ENCODE assay signal across 9 cellular contexts in the genomic region with DNA sequence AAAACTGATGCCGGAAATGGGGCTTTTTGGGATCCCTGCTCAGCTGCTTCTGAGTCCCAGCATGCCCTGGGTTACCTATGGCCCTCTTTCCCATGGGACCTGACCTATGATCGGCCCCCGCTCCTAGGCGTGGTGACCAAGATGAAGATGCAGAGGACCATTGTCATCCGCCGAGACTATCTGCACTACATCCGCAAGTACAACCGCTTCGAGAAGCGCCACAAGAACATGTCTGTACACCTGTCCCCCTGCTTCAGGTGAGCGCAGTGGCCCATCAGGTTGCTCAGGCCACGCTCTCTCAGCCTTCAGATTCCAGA. TPM values are rescaled to one million over a fixed set of nuclear protein-coding genes. Genes with fewer than 3 reads are reported as not detected.
DNase-seq lines count a peak whose midpoint lies in the region; ATAC-seq, FAIRE-seq and TF ChIP-seq lines count a peak whose summit lies in the region.
"Had no signal": no experiment of that assay in that cellular context is flagged by ENCODE, and none has a peak within 500 bp of the region (broad histone marks: within the 10 kb centered on the region; RNA-seq: fewer than 3 reads in every experiment).

No MANE protein-coding gene starts in this region.

- no peak for ATAC-seq in HG02870 (IDR thresholded peaks at IDR 0.05; ENCODE audit: unreplicated experiment)
- ATAC-seq: foreskin keratinocyte had no signal

- H3K36me3 ChIP-seq in keratinocyte (ENCODE audit: control insufficient read depth in 2 of 2, extremely low read depth in 1 of 2, insufficient read depth in 2 of 2, low read length in 2 of 2) (peaks cover 25 to 36% of the 10 kb centered on the region in 2 experiments), thyroid gland (peaks cover 33 to 34% of the 10 kb centered on the region in 2 donors), tibial artery (peaks cover 24 to 41% (median 36%) of the 10 kb centered on the region in 3 donors)

- peaks cover 49% of the 10 kb centered on the region for H3K36me3 Mint-ChIP-seq in activated T-cell treated with anti-CD3 and anti-CD28 coated beads, Interleukin-2, amount 50 U/mL, for 24 hours (ENCODE audit: low read depth)

- H3K9me3 ChIP-seq in keratinocyte (ENCODE audit: control insufficient read depth, low read depth, low read length) (no peaks in the 10 kb centered on the region), thyroid gland (no peaks in the 10 kb centered on the region), tibial artery (no peaks in the 10 kb centered on the region)

- H3K27me3 Mint-ChIP-seq in activated T-cell treated with anti-CD3 and anti-CD28 coated beads, Interleukin-2, amount 50 U/mL, for 24 hours = no peaks in the 10 kb centered on the region

- H3K4me3 ChIP-seq in keratinocyte (ENCODE audit: control insufficient read depth in 2 of 3, extremely low read depth in 1 of 3, insufficient read depth in 2 of 3, low read depth in 1 of 3, low read length in 3 of 3) (peak overlapping the region; percentile 86 to 99 (median 86)), thyroid gland (replicated peaks in 1 of 3) (peak overlapping the region in 1 of 3 donors; percentile 79), tibial artery (peak overlapping the region in 1 of 2 donors; percentile 80)

- H3K9me1 ChIP-seq in keratinocyte (ENCODE audit: control insufficient read depth, extremely low read depth, insufficient read depth, low read length) = peaks cover 4% of the 10 kb centered on the region

- peak overlapping the region; percentile 97 for H3K4me2 ChIP-seq in keratinocyte (ENCODE audit: control insufficient read depth, extremely low read depth, insufficient read depth, low read depth, low read length)

- intact Hi-C loops in thyroid gland (cut with DNase I) (no loop called here), tibial artery (cut with DNase I; ENCODE audit: low total_unique reads) (loop anchor here (10.0 kb wide), 1 partner anchor 177 kb away; a partner anchor contains a TSS)

- dilution Hi-C loops in keratinocyte (cut with MboI; ENCODE audit: extremely low pct_ligation_motif_present, low sequenced_read_pairs) = no loop called here

- H3K4me3 Mint-ChIP-seq in activated T-cell treated with anti-CD3 and anti-CD28 coated beads, Interleukin-2, amount 50 U/mL, for 24 hours = peak overlapping the region; percentile 98

- H3K27ac ChIP-seq in keratinocyte (ENCODE audit: control insufficient read depth, insufficient read depth, low read length) (peak overlapping the region; percentile 95), thyroid gland (peak overlapping the region in 2 of 3 donors; percentile 89 to 94), tibial artery (peak overlapping the region in 1 of 2 donors; percentile 92)

- no peak for FAIRE-seq in keratinocyte (lab: Jason Lieb, UNC)

- DNase-seq in activated T-cell treated with anti-CD3 and anti-CD28 coated beads, Interleukin-2, amount 50 U/mL, for 24 hours = no peak
- no peak for DNase-seq in activated T-cell treated with anti-CD3 and anti-CD28 coated beads, Interleukin-2, amount 50 U/mL, for 1 hour
- peak; percentile 13 for DNase-seq in activated naive CD4-positive, alpha-beta T cell treated with anti-CD3 and anti-CD28 coated beads, Interleukin-2, amount 50 U/mL, for 16 hours
- DNase-seq in keratinocyte (ENCODE audit: low read depth, low spot score) (no peak), thyroid gland (no peak), tibial artery (no peak), mesenteric fat pad (ENCODE audit: low spot score) (no peak)
- DNase-seq: foreskin keratinocyte had no signal

- peaks cover 29% of the 10 kb centered on the region for H3K79me2 ChIP-seq in keratinocyte (ENCODE audit: control insufficient read depth, insufficient read depth, low read length)

- no peak for TF ChIP-seq POLR2A in thyroid gland (IDR thresholded peaks at IDR 0.05)

- H4K20me1 ChIP-seq in keratinocyte (ENCODE audit: control insufficient read depth, extremely low read depth, insufficient read depth, low read length) = peaks cover 19% of the 10 kb centered on the region

- TF ChIP-seq CTCF in keratinocyte (optimal IDR thresholded peaks at IDR 0.05 in 1 of 3, IDR thresholded peaks at IDR 0.05 in 1 of 3, conservative IDR thresholded peaks at IDR 0.05 in 1 of 3; ENCODE audit: extremely low read depth in 1 of 3, insufficient read depth in 2 of 3, low read length in 3 of 3) (no peak), thyroid gland (IDR thresholded peaks at IDR 0.05) (no peak), tibial artery (IDR thresholded peaks at IDR 0.05) (no peak)

- WGBS in thyroid gland, 2 donors = 90 to 95% methylated on average over 12 of the region's 12 CpGs

- no peaks in the 10 kb centered on the region for H3K27me3 ChIP-seq in keratinocyte (ENCODE audit: control insufficient read depth, extremely low read depth, insufficient read depth, low read length)
- H3K27me3 ChIP-seq in thyroid gland = no peaks in the 10 kb centered on the region
- H3K27me3 ChIP-seq in tibial artery = no peaks in the 10 kb centered on the region
- H3K27me3 ChIP-seq: foreskin keratinocyte had no signal

- H3K27ac Mint-ChIP-seq in activated T-cell treated with anti-CD3 and anti-CD28 coated beads, Interleukin-2, amount 50 U/mL, for 24 hours = peak overlapping the region; percentile 99

- H3K9me3 Mint-ChIP-seq in activated T-cell treated with anti-CD3 and anti-CD28 coated beads, Interleukin-2, amount 50 U/mL, for 24 hours = no peaks in the 10 kb centered on the region

- H2AFZ ChIP-seq in keratinocyte (ENCODE audit: control insufficient read depth, low read length) = no peak overlapping the region

- H3K4me1 Mint-ChIP-seq in activated T-cell treated with anti-CD3 and anti-CD28 coated beads, Interleukin-2, amount 50 U/mL, for 24 hours (ENCODE audit: low read depth) = peaks cover 52% of the 10 kb centered on the region

- peak overlapping the region; percentile 99 for H3K9ac ChIP-seq in keratinocyte (ENCODE audit: control insufficient read depth, extremely low read depth, insufficient read depth, low read length)

- H3K4me1 ChIP-seq in keratinocyte (ENCODE audit: control insufficient read depth, extremely low read depth, insufficient read depth, low read length) (peaks cover 21% of the 10 kb centered on the region), thyroid gland (peaks cover 16 to 35% of the 10 kb centered on the region in 2 donors), tibial artery (peaks cover 0 to 47% (median 32%) of the 10 kb centered on the region in 4 donors)
- H3K4me1 ChIP-seq: foreskin keratinocyte had no signal

RNA-seq across cellular contexts. Expression of a gene that starts 1.5 kb away (rescaled TPM):
- 2,569 to 3,320 TPM (median 2,868 TPM) in 3 replicates for polyA plus RNA-seq in keratinocyte
- 1,199 TPM for polyA plus RNA-seq in keratinocyte (2011; ENCODE audit: low read depth)
- 3,950 and 4,485 TPM in 2 replicates for polyA plus RNA-seq in keratinocyte (2011; cell fraction: cytosol; rRNA removed)
- 1,340 and 1,382 TPM in 2 replicates for polyA plus RNA-seq in keratinocyte (2011; cell fraction: nucleus; rRNA removed)
- polyA plus RNA-seq in keratinocyte (2012; ENCODE audit: low replicate concordance) = 2,466 and 3,061 TPM in 2 replicates
- 1,093 to 1,706 TPM (median 1,654 TPM) in 3 replicates for polyA minus RNA-seq in keratinocyte
- 920 TPM for polyA minus RNA-seq in keratinocyte (2011; cell fraction: cytosol; rRNA and poly(A)+ RNA removed)
- polyA minus RNA-seq in keratinocyte (2011; cell fraction: nucleus; rRNA and poly(A)+ RNA removed) = 160 and 212 TPM in 2 replicates
- total RNA-seq in thyroid gland = 1,000 to 10,000 TPM; 1,543 to 4,390 (median 2,518) TPM
- total RNA-seq in mesenteric fat pad = 1,458 TPM

RNA-seq across cellular contexts. Expression of a gene that starts 10.3 kb away (rescaled TPM):
- 1,826 to 4,676 TPM (median 3,383 TPM) in 3 replicates for polyA plus RNA-seq in keratinocyte
- polyA plus RNA-seq in keratinocyte (2011; ENCODE audit: low read depth) = 1,172 TPM
- polyA plus RNA-seq in keratinocyte (2011; cell fraction: cytosol; rRNA removed) = 2,271 and 4,389 TPM in 2 replicates
- 847 and 1,123 TPM in 2 replicates for polyA plus RNA-seq in keratinocyte (2011; cell fraction: nucleus; rRNA removed)
- 3,372 and 3,518 TPM in 2 replicates for polyA plus RNA-seq in keratinocyte (2012; ENCODE audit: low replicate concordance)
- polyA minus RNA-seq in keratinocyte = 834 to 2,199 TPM (median 1,514 TPM) in 3 replicates
- polyA minus RNA-seq in keratinocyte (2011; cell fraction: cytosol; rRNA and poly(A)+ RNA removed) = 1,948 TPM
- 676 and 708 TPM in 2 replicates for polyA minus RNA-seq in keratinocyte (2011; cell fraction: nucleus; rRNA and poly(A)+ RNA removed)
- total RNA-seq in thyroid gland (1,000 to 10,000 TPM; 1,542 to 2,853 (median 2,123) TPM), mesenteric fat pad (2,027 TPM)

RNA-seq across cellular contexts. Expression of a gene that starts 14.7 kb away (rescaled TPM):
- 12.0 to 12.8 TPM (median 12.3 TPM) in 3 replicates for polyA plus RNA-seq in keratinocyte
- 8.2 TPM for polyA plus RNA-seq in keratinocyte (2011; ENCODE audit: low read depth)
- polyA plus RNA-seq in keratinocyte (2011; cell fraction: cytosol; rRNA removed) = 4.2 and 9.1 TPM in 2 replicates
- polyA plus RNA-seq in keratinocyte (2011; cell fraction: nucleus; rRNA removed) = 16.5 and 20.4 TPM in 2 replicates
- 15.5 and 20.2 TPM in 2 replicates for polyA plus RNA-seq in keratinocyte (2012; ENCODE audit: low replicate concordance)
- 5.6 to 8.2 TPM (median 5.8 TPM) in 3 replicates for polyA minus RNA-seq in keratinocyte
- 15.2 TPM for polyA minus RNA-seq in keratinocyte (2011; cell fraction: cytosol; rRNA and poly(A)+ RNA removed)
- 5.4 and 7.1 TPM in 2 replicates for polyA minus RNA-seq in keratinocyte (2011; cell fraction: nucleus; rRNA and poly(A)+ RNA removed)
- total RNA-seq in thyroid gland (100 to 1,000 TPM; 149 to 248 (median 180) TPM), mesenteric fat pad (476 TPM)

RNA-seq across cellular contexts. Expression of a gene that starts 23.7 kb away (rescaled TPM):
- polyA plus RNA-seq in keratinocyte = 0.80 to 1.7 TPM (median 1.3 TPM) in 3 replicates
- polyA plus RNA-seq in keratinocyte (2011; ENCODE audit: low read depth) = not detected
- 0.53 and 1.6 TPM in 2 replicates for polyA plus RNA-seq in keratinocyte (2011; cell fraction: cytosol; rRNA removed)
- 0.76 and 0.95 TPM in 2 replicates for polyA plus RNA-seq in keratinocyte (2011; cell fraction: nucleus; rRNA removed)
- 0.47 and 4.0 TPM in 2 replicates for polyA plus RNA-seq in keratinocyte (2012; ENCODE audit: low replicate concordance)
- polyA minus RNA-seq in keratinocyte = 1.2 to 4.6 TPM in 2 of 3 replicates, not detected in the other
- polyA minus RNA-seq in keratinocyte (2011; cell fraction: cytosol; rRNA and poly(A)+ RNA removed) = 2.5 TPM
- 0.53 TPM in 1 of 2 replicates, not detected in the other for polyA minus RNA-seq in keratinocyte (2011; cell fraction: nucleus; rRNA and poly(A)+ RNA removed)
- total RNA-seq in thyroid gland (1 to 10 TPM; 2.8 to 7.3 (median 6.3) TPM), mesenteric fat pad (6.2 TPM)

RNA-seq across cellular contexts. Expression of a gene that starts 30.1 kb away (rescaled TPM):
- 0.10 to 0.14 TPM in 2 of 3 replicates, not detected in the other for polyA plus RNA-seq in keratinocyte
- 0.30 TPM for polyA plus RNA-seq in keratinocyte (2011; ENCODE audit: low read depth)
- 0.11 TPM in 1 of 2 replicates, not detected in the other for polyA plus RNA-seq in keratinocyte (2011; cell fraction: cytosol; rRNA removed)
- polyA plus RNA-seq in keratinocyte (2011; cell fraction: nucleus; rRNA removed) = 0.28 and 0.59 TPM in 2 replicates
- polyA plus RNA-seq in keratinocyte (2012; ENCODE audit: low replicate concordance) = 0.23 and 0.45 TPM in 2 replicates
- polyA minus RNA-seq in keratinocyte = 0.30 TPM in 1 of 3 replicates, not detected in the others
- not detected for polyA minus RNA-seq in keratinocyte (2011; cell fraction: cytosol; rRNA and poly(A)+ RNA removed)
- polyA minus RNA-seq in keratinocyte (2011; cell fraction: nucleus; rRNA and poly(A)+ RNA removed) = not detected in 2 replicates
- total RNA-seq in thyroid gland (10 to 100 TPM in 3 of 4 donors, 1 to 10 TPM in 1; 9.7 to 12.6 (median 11.3) TPM), mesenteric fat pad (76.2 TPM)
